In genomic region chr5:143401253-143401845, GRCh38 we compare ENCODE assay signal across 8 cellular contexts. TPM values are rescaled to one million over a fixed set of nuclear protein-coding genes. Genes with fewer than 3 reads are reported as not detected.
DNase-seq lines count a peak whose midpoint lies in the region; ATAC-seq and TF ChIP-seq lines count a peak whose summit lies in the region.

No MANE protein-coding gene starts in this region.

- peak overlapping the region; percentile 85 for H3K4me2 ChIP-seq in fibroblast of lung (ENCODE audit: extremely low read depth, insufficient read depth, low read length)

- no peak for TF ChIP-seq EP300 in sigmoid colon (IDR thresholded peaks at IDR 0.05)

- peak overlapping the region in 2 of 4 donors; percentile 100 for H3K27ac ChIP-seq in Peyer's patch
- peak overlapping the region; percentile 90 for H3K27ac ChIP-seq in fibroblast of lung (ENCODE audit: insufficient read depth, low read length)
- peak overlapping the region; percentile 99 for H3K27ac ChIP-seq in sigmoid colon

- H3K79me2 ChIP-seq in fibroblast of lung (ENCODE audit: control insufficient read depth, insufficient read depth, low read length) = peaks cover 72% of the 10 kb centered on the region

- peak overlapping the region; percentile 93 for H3K9ac ChIP-seq in fibroblast of lung (ENCODE audit: insufficient read depth, low read length)

- intact Hi-C loops in sigmoid colon (cut with DNase I) = loop anchor here (5.0 to 10.0 kb wide), 5 partner anchors 106 to 773 kb away; partner anchors contain the start of genes ARHGAP26, KCTD16 and YIPF5

- TF ChIP-seq POLR2A in Peyer's patch (IDR thresholded peaks at IDR 0.05) (no peak), sigmoid colon (IDR thresholded peaks at IDR 0.05) (no peak)

- H2AFZ ChIP-seq in fibroblast of lung (ENCODE audit: low read length) = no peak overlapping the region

- H3K36me3 ChIP-seq in Peyer's patch = peaks cover 0 to 6% (median 0%) of the 10 kb centered on the region in 3 donors
- H3K36me3 ChIP-seq in fibroblast of lung (ENCODE audit: control insufficient read depth, insufficient read depth, low read length) = no peaks in the 10 kb centered on the region
- H3K36me3 ChIP-seq in sigmoid colon = no peaks in the 10 kb centered on the region

- no peak for ATAC-seq in HG03460 (IDR thresholded peaks at IDR 0.05; ENCODE audit: unreplicated experiment)

- no peaks in the 10 kb centered on the region for H3K27me3 ChIP-seq in Peyer's patch
- no peaks in the 10 kb centered on the region for H3K27me3 ChIP-seq in fibroblast of lung (ENCODE audit: control insufficient read depth, insufficient read depth, low read length)
- no peaks in the 10 kb centered on the region for H3K27me3 ChIP-seq in sigmoid colon

- no peaks in the 10 kb centered on the region for H4K20me1 ChIP-seq in fibroblast of lung (ENCODE audit: control insufficient read depth, extremely low read depth, insufficient read depth, low read length)

- peaks cover 0 to 26% (median 0%) of the 10 kb centered on the region in 4 donors for H3K4me1 ChIP-seq in Peyer's patch
- H3K4me1 ChIP-seq in fibroblast of lung (ENCODE audit: control insufficient read depth, extremely low read depth, insufficient read depth, low read length) = no peaks in the 10 kb centered on the region
- H3K4me1 ChIP-seq in sigmoid colon = peaks cover 0 to 63% (median 52%) of the 10 kb centered on the region in 4 donors

- no peaks in the 10 kb centered on the region for H3K9me3 ChIP-seq in Peyer's patch
- no peaks in the 10 kb centered on the region for H3K9me3 ChIP-seq in fibroblast of lung (ENCODE audit: control insufficient read depth, insufficient read depth, low read depth, low read length)
- H3K9me3 ChIP-seq in sigmoid colon = no peaks in the 10 kb centered on the region

- 59 to 68% methylated on average over 6 of the region's 6 CpGs for WGBS in sigmoid colon, 2 donors

- H3K4me3 ChIP-seq in GM12865 (ENCODE audit: low read depth, low read length) = peak overlapping the region; percentile 89
- H3K4me3 ChIP-seq in Peyer's patch = peak overlapping the region in 3 of 4 donors; percentile 70 to 95 (median 89)
- H3K4me3 ChIP-seq in fibroblast of lung (replicated peaks in 1 of 4; ENCODE audit: control extremely low read depth in 1 of 4, insufficient read depth in 1 of 4, low read depth in 3 of 4, low read length in 4 of 4) = peak overlapping the region; percentile 82 to 100 (median 91)
- H3K4me3 ChIP-seq in sigmoid colon = peak overlapping the region; percentile 84 to 89 (median 88)

- TF ChIP-seq CTCF in GM12865 (IDR thresholded peaks at IDR 0.05; ENCODE audit: insufficient read depth, low read depth, low read length, missing control alignments) (no peak), Peyer's patch (IDR thresholded peaks at IDR 0.05) (no peak), fibroblast of lung (conservative IDR thresholded peaks at IDR 0.05 in 1 of 2, IDR thresholded peaks at IDR 0.05 in 1 of 2; ENCODE audit: low read depth in 1 of 2, low read length in 2 of 2) (no peak), sigmoid colon (IDR thresholded peaks at IDR 0.05) (no peak), GM10266 (IDR thresholded peaks at IDR 0.05; ENCODE audit: control insufficient read depth, insufficient read depth, low read depth, missing control alignments) (no peak)

- DNase-seq in GM12865 (ENCODE audit: low read depth) (no peak), Peyer's patch (no peak), fibroblast of lung (ENCODE audit: low read depth in 2 of 2) (peak in 1 of 2 donors; percentile 33), sigmoid colon (no peak), middle frontal gyrus (ENCODE audit: extremely low spot score, low spot score) (no peak), GM10266 (ENCODE audit: extremely low spot score) (no peak), amygdala (lab: John Stamatoyannopoulos, UW) (no peak)

RNA-seq across cellular contexts. Expression of gene NR3C1, which starts 2.1 kb away (rescaled TPM):
- 10 to 100 TPM; 29.7 to 79.2 (median 38.9) TPM for total RNA-seq in Peyer's patch
- 101 and 126 TPM in 2 replicates for total RNA-seq in fibroblast of lung
- polyA plus RNA-seq in fibroblast of lung = 59.4 and 85.3 TPM in 2 replicates
- 44.1 and 58.5 TPM in 2 replicates for polyA plus RNA-seq in fibroblast of lung (2012)
- polyA minus RNA-seq in fibroblast of lung (ENCODE audit: low replicate concordance) = 30.0 and 37.2 TPM in 2 replicates
- total RNA-seq in sigmoid colon = 10 to 100 TPM; 36.0 to 65.6 (median 49.9) TPM
- polyA plus RNA-seq in sigmoid colon = 10 to 100 TPM in 1 of 3 donors, 1 to 10 TPM in 2; 5.5 to 11.9 (median 9.6) TPM
